ENCODE assay signal across 30 cellular contexts in the genomic region with DNA sequence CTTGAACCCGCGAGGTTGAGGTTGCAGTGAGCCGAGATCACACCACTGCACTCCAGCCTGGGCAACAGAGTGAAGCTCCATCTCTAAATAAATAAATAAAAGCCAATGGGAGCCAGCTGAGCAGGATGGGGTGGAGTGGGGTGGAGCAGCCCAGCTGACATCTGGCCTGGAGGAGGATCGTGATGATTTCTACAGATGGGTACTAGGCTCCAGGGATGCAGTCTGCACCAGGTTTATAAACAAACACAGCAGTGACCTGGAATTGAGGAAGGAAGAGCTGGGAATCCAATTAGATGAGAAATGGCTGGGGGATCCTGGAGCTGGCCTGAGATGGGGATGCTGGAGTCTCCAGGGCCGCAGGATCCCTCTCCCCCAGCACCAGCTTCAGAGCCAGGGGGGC. TPM values are rescaled to one million over a fixed set of nuclear protein-coding genes. Genes with fewer than 3 reads are reported as not detected.
DNase-seq lines count a peak whose midpoint lies in the region; ATAC-seq and TF ChIP-seq lines count a peak whose summit lies in the region.
"Had no signal": no experiment of that assay in that cellular context is flagged by ENCODE, and none has a peak within 500 bp of the region (broad histone marks: within the 10 kb centered on the region; RNA-seq: fewer than 3 reads in every experiment).

No MANE protein-coding gene starts in this region.

- peaks cover 3 to 17% of the 10 kb centered on the region in 2 donors for H3K27me3 Mint-ChIP-seq in stimulated activated naive B cell treated with anti-CD40 and anti-IgM and Interleukin-4, amounts not matched to agents 10 μg/mL and 1 μg/mL and 100 μg/mL, for 72 hours
- H3K27me3 Mint-ChIP-seq: activated T-cell treated with anti-CD3 and anti-CD28 coated beads, Interleukin-2, amount 50 U/mL, for 24 hours; stimulated activated naive CD8-positive, alpha-beta T cell treated with anti-CD3 and anti-CD28 coated beads, Interleukin-15, Interleukin-2, amounts not matched to agents 100 ng/mL and 50 ng/mL, for 24 hours had no signal

- H3K36me3 Mint-ChIP-seq in stimulated activated naive B cell treated with anti-CD40 and anti-IgM and Interleukin-4, amounts not matched to agents 10 μg/mL and 1 μg/mL and 100 μg/mL, for 72 hours: peaks cover 0 to 4% of the 10 kb centered on the region in 2 donors

- peaks cover 5 to 6% of the 10 kb centered on the region in 2 donors for H3K9me3 Mint-ChIP-seq in stimulated activated naive B cell treated with anti-CD40 and anti-IgM and Interleukin-4, amounts not matched to agents 10 μg/mL and 1 μg/mL and 100 μg/mL, for 72 hours
- H3K9me3 Mint-ChIP-seq: stimulated activated naive CD8-positive, alpha-beta T cell treated with anti-CD3 and anti-CD28 coated beads, Interleukin-15, Interleukin-2, amounts not matched to agents 100 ng/mL and 50 ng/mL, for 24 hours had no signal

- ATAC-seq in Right ventricle myocardium inferior (peak; percentile 15), Right ventricle myocardium superior (ENCODE audit: poor library complexity) (no peak), SK-N-SH treated with all-trans-retinoic acid at 6 μM for 48 hours (no peak), HG02970 (IDR thresholded peaks at IDR 0.05; ENCODE audit: low FRiP score, unreplicated experiment) (no peak)
- ATAC-seq in stimulated activated naive B cell treated with anti-CD40 and anti-IgM and Interleukin-4, amounts not matched to agents 10 μg/mL and 1 μg/mL and 100 μg/mL, for 72 hours (replicated peaks): no peak
- ATAC-seq: left lobe of liver, psoas muscle had no signal

- no peak overlapping the region for H3K4me3 Mint-ChIP-seq in stimulated activated naive B cell treated with anti-CD40 and anti-IgM and Interleukin-4, amounts not matched to agents 10 μg/mL and 1 μg/mL and 100 μg/mL, for 72 hours
- H3K4me3 Mint-ChIP-seq: activated T-cell treated with anti-CD3 and anti-CD28 coated beads, Interleukin-2, amount 50 U/mL, for 24 hours; central memory CD8-positive, alpha-beta T cell; stimulated activated naive CD8-positive, alpha-beta T cell treated with anti-CD3 and anti-CD28 coated beads, Interleukin-15, Interleukin-2, amounts not matched to agents 100 ng/mL and 50 ng/mL, for 24 hours had no signal

- intact Hi-C loops in Right ventricle myocardium inferior (cut with DNase I): no loop called here
- intact Hi-C loops in Right ventricle myocardium superior (cut with DNase I): loop anchor here (5.0 kb wide), 1 partner anchor 44 kb away; no protein-coding TSS in a partner anchor

- peaks cover 3 to 5% of the 10 kb centered on the region in 2 donors for H3K4me1 Mint-ChIP-seq in stimulated activated naive B cell treated with anti-CD40 and anti-IgM and Interleukin-4, amounts not matched to agents 10 μg/mL and 1 μg/mL and 100 μg/mL, for 72 hours
- H3K4me1 Mint-ChIP-seq: central memory CD8-positive, alpha-beta T cell had no signal

- peak overlapping the region; percentile 42 for H3K27ac Mint-ChIP-seq in stimulated activated naive B cell treated with anti-CD40 and anti-IgM and Interleukin-4, amounts not matched to agents 10 μg/mL and 1 μg/mL and 100 μg/mL, for 72 hours
- H3K27ac Mint-ChIP-seq: activated T-cell treated with anti-CD3 and anti-CD28 coated beads, Interleukin-2, amount 50 U/mL, for 24 hours; stimulated activated naive CD8-positive, alpha-beta T cell treated with anti-CD3 and anti-CD28 coated beads, Interleukin-15, Interleukin-2, amounts not matched to agents 100 ng/mL and 50 ng/mL, for 24 hours had no signal

- DNase-seq in Right ventricle myocardium inferior (ENCODE audit: missing footprints) (no peak), Right ventricle myocardium superior (no peak), NCI-H2171 (lab: John Stamatoyannopoulos, UW) (peak; percentile 71), cerebellum (ENCODE audit: low spot score) (no peak), activated gamma-delta T cell (lab: John Stamatoyannopoulos, UW) (no peak)
- no peak for DNase-seq in stimulated activated naive B cell treated with anti-CD40 and anti-IgM and Interleukin-4, amounts not matched to agents 10 μg/mL and 1 μg/mL and 100 μg/mL, for 72 hours
- DNase-seq: activated CD4-positive, alpha-beta T cell treated with anti-CD3 and anti-CD28 coated beads for 48 hours; activated naive CD4-positive, alpha-beta T cell treated with Interleukin-2 at 50 U/mL for 16 hours; activated T-cell treated with anti-CD3 and anti-CD28 coated beads, Interleukin-2, amount 50 U/mL, for 24 hours; BE2C; COR-L47; EL; esophagus squamous epithelium; hippocampal formation; mesendoderm; NCI-H1436; NCI-H774; psoas muscle; T-helper 9 cell; thyroid gland; WERI-Rb-1 had no signal

TF ChIP-seq in SK-N-SH treated with all-trans-retinoic acid at 6 μM for 48 hours, 23 proteins besides CTCF, POLR2A, EP300 and RAD21:
- TF ChIP-seq ZNF70 (CRISPR knock-in tag; IDR thresholded peaks at IDR 0.05) (no peak), TCF4 (CRISPR knock-in tag; IDR thresholded peaks at IDR 0.05; ENCODE audit: borderline replicate concordance) (peak; percentile 49; the same call in 1 of the 2 replicates), ISL1 (CRISPR knock-in tag; IDR thresholded peaks at IDR 0.05) (no peak), ZNF565 (CRISPR knock-in tag; conservative IDR thresholded peaks at IDR 0.05; ENCODE audit: low read depth) (no peak)

RNA-seq across cellular contexts. Expression of gene GRIFIN, which starts 7.3 kb away (rescaled TPM):
- total RNA-seq in Right ventricle myocardium inferior (not detected), Right ventricle myocardium superior (not detected), cerebellum (not detected)
- total RNA-seq: A673, dermis blood vessel endothelial cell, esophagus squamous epithelium, frontal cortex, left lobe of liver, myocyte, psoas muscle, thyroid gland had no signal

RNA-seq across cellular contexts. Expression of gene LFNG, which starts 36.1 kb away (rescaled TPM):
- 6.5 TPM for total RNA-seq in Right ventricle myocardium inferior
- total RNA-seq in Right ventricle myocardium superior: 4.6 TPM
- total RNA-seq in cerebellum: 31.3 TPM
